In genomic region chr6:118724211-118724610, GRCh38 we compare ENCODE assay signal across 10 cellular contexts.
DNase-seq lines count a peak whose midpoint lies in the region; ATAC-seq, FAIRE-seq and TF ChIP-seq lines count a peak whose summit lies in the region.
"Had no signal": no experiment of that assay in that cellular context is flagged by ENCODE, and none has a peak within 500 bp of the region (broad histone marks: within the 10 kb centered on the region; RNA-seq: fewer than 3 reads in every experiment).

No MANE protein-coding gene starts in this region.

- no peaks in the 10 kb centered on the region for H3K79me2 ChIP-seq in astrocyte (ENCODE audit: insufficient read depth, low read length)

- H3K4me3 ChIP-seq in astrocyte (ENCODE audit: insufficient read depth, low read depth, low read length) (no peak overlapping the region), right cardiac atrium (ENCODE audit: low read length) (no peak overlapping the region)

- peaks cover 3% of the 10 kb centered on the region for H3K27me3 Mint-ChIP-seq in astrocyte (ENCODE audit: low read depth, unreplicated experiment)
- H3K27me3 Mint-ChIP-seq in endothelial cell (ENCODE audit: unreplicated experiment), result peaks cover 2% of the 10 kb centered on the region
- H3K27me3 Mint-ChIP-seq: dendritic cell treated with granulocyte-macrophage colony-stimulating factor and Interleukin-4, amounts not matched to agents 40 ng/mL and 50 ng/mL, for 4 days had no signal

- no peaks in the 10 kb centered on the region for H3K9me3 ChIP-seq in astrocyte (ENCODE audit: insufficient read depth, low read depth, low read length)
- no peaks in the 10 kb centered on the region for H3K9me3 ChIP-seq in right cardiac atrium (ENCODE audit: control insufficient read depth, low read length)

- DNase-seq in GM13977 (ENCODE audit: low spot score) (peak; percentile 42), astrocyte (ENCODE audit: low read depth) (peak; percentile 60), NCI-H345 (lab: John Stamatoyannopoulos, UW) (no peak), AG08396 (ENCODE audit: low spot score) (no peak), endothelial cell (ENCODE audit: low spot score) (no peak), right cardiac atrium (no peak)
- DNase-seq: midbrain had no signal

- no peaks in the 10 kb centered on the region for H3K4me1 Mint-ChIP-seq in astrocyte (ENCODE audit: low read depth, unreplicated experiment)
- H3K4me1 Mint-ChIP-seq in endothelial cell (ENCODE audit: unreplicated experiment), result no peaks in the 10 kb centered on the region

- H3K36me3 Mint-ChIP-seq in astrocyte (ENCODE audit: low read depth, unreplicated experiment), result no peaks in the 10 kb centered on the region
- no peaks in the 10 kb centered on the region for H3K36me3 Mint-ChIP-seq in endothelial cell (ENCODE audit: low read depth, unreplicated experiment)

- 58% methylated on average over 3 of the region's 3 CpGs for WGBS in right cardiac atrium

- H4K20me1 ChIP-seq in astrocyte (ENCODE audit: insufficient read depth, low read length), result no peaks in the 10 kb centered on the region

- H3K9ac ChIP-seq in astrocyte (ENCODE audit: low read length), result no peak overlapping the region

- H3K27me3 ChIP-seq in astrocyte (ENCODE audit: insufficient read depth, low read length) (no peaks in the 10 kb centered on the region), right cardiac atrium (ENCODE audit: control insufficient read depth, insufficient read depth) (no peaks in the 10 kb centered on the region)

- TF ChIP-seq CTCF in GM13977 (IDR thresholded peaks at IDR 0.05; ENCODE audit: extremely low read depth, insufficient read depth, missing control alignments), result no peak
- no peak for TF ChIP-seq CTCF in astrocyte (IDR thresholded peaks at IDR 0.05; ENCODE audit: insufficient read depth, low read depth, low read length)
- TF ChIP-seq CTCF in endothelial cell (IDR thresholded peaks at IDR 0.05; ENCODE audit: unreplicated experiment), result no peak

- no peak overlapping the region for H3K4me2 ChIP-seq in astrocyte (ENCODE audit: low read length)

- FAIRE-seq in astrocyte (lab: Jason Lieb, UNC), result no peak

- ATAC-seq in GM19467 (IDR thresholded peaks at IDR 0.05; ENCODE audit: unreplicated experiment) (peak; percentile 86), HG03139 (IDR thresholded peaks at IDR 0.05; ENCODE audit: unreplicated experiment) (peak; percentile 87), right cardiac atrium (no peak)

- H3K27ac Mint-ChIP-seq in astrocyte (ENCODE audit: unreplicated experiment) (no peak overlapping the region), endothelial cell (ENCODE audit: unreplicated experiment) (no peak overlapping the region)
- H3K27ac Mint-ChIP-seq: dendritic cell treated with granulocyte-macrophage colony-stimulating factor and Interleukin-4, amounts not matched to agents 40 ng/mL and 50 ng/mL, for 4 days had no signal

- H2AFZ ChIP-seq in astrocyte (ENCODE audit: low read depth, low read length), result no peak overlapping the region

- intact Hi-C loops in right cardiac atrium (cut with DNase I), result no loop called here

- H3K4me3 Mint-ChIP-seq in astrocyte (ENCODE audit: unreplicated experiment) (no peak overlapping the region), endothelial cell (ENCODE audit: unreplicated experiment) (no peak overlapping the region)
- H3K4me3 Mint-ChIP-seq: dendritic cell treated with granulocyte-macrophage colony-stimulating factor and Interleukin-4, amounts not matched to agents 40 ng/mL and 50 ng/mL, for 4 days had no signal

- in situ Hi-C loops in GM13977 (cut with MboI; ENCODE audit: low pct_unique_long_range_greater_than_20kb, low sequenced_read_pairs, unreplicated experiment), result no loop called here

- H3K9me3 Mint-ChIP-seq in astrocyte (ENCODE audit: unreplicated experiment), result no peaks in the 10 kb centered on the region
- H3K9me3 Mint-ChIP-seq in endothelial cell (ENCODE audit: unreplicated experiment), result no peaks in the 10 kb centered on the region
- H3K9me3 Mint-ChIP-seq: dendritic cell treated with granulocyte-macrophage colony-stimulating factor and Interleukin-4, amounts not matched to agents 40 ng/mL and 50 ng/mL, for 4 days had no signal

- no peaks in the 10 kb centered on the region for H3K36me3 ChIP-seq in astrocyte (ENCODE audit: insufficient read depth, low read length)

- H3K27ac ChIP-seq in astrocyte (ENCODE audit: low read depth, low read length) (no peak overlapping the region), right cardiac atrium (ENCODE audit: low read length) (no peak overlapping the region)

- peaks cover 8% of the 10 kb centered on the region for H3K4me1 ChIP-seq in astrocyte (ENCODE audit: insufficient read depth, low read length)
- no peaks in the 10 kb centered on the region for H3K4me1 ChIP-seq in right cardiac atrium (ENCODE audit: control insufficient read depth, insufficient read depth, low read length)

Comparison
In these comparisons a context has a peak if more than half of its experiments do, and no peak if none do; other contexts are left out.
1. DNase-seq: peak in GM13977 (single experiment) and astrocyte (single experiment); none in NCI-H345 (single experiment), AG08396 (single experiment), endothelial cell (single experiment) and right cardiac atrium (0 of 3).
2. ATAC-seq: peak in GM19467 (single experiment) and HG03139 (single experiment); none in right cardiac atrium (0 of 2).